ENCODE assay signal across 8 cellular contexts in the genomic region with DNA sequence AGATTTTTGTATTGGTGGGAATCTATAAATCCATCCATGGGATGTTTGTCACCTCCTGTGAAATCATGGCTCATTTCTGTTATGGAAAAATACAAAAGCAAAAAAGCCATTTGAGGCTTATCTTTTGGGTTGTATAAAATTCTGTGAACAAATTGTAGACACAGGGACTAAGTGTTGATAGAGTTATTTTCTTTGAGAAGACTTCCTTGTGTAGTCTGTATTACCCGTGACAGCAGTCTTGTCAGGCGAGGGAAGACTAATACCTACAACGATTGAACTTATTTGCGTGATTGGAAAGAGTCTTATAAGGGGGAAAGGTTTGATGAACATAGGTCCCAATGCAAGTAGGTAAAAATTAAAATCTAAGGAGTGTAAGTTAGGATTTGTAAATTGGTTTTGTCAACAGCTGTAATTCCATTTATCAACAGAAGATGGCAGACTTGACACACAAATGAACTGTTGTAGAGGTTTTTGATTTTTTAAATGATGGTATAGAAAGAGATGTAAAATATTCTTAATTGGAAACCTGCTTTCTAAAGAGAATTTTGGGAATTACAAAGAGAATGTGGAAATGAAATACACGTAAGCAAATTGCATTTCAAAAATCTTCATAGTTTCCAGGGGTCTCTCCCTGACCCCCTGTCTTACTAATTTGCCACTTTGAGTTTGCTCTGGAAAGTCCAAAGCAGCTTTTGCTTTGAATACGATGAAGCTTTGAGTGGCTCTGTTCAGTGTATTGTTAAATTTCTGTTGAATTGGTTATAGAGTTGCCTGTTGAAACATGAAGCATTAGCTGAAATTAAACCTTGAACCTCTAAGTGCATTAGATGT. TPM values are rescaled to one million over a fixed set of nuclear protein-coding genes. Genes with fewer than 3 reads are reported as not detected.
DNase-seq lines count a peak whose midpoint lies in the region; ATAC-seq and TF ChIP-seq lines count a peak whose summit lies in the region.

No MANE protein-coding gene starts in this region.

- H3K27ac ChIP-seq in smooth muscle cell (ENCODE audit: low read depth) = no peak overlapping the region

- H3K79me2 ChIP-seq in smooth muscle cell (ENCODE audit: low read depth) = no peaks in the 10 kb centered on the region

- peaks cover 10% of the 10 kb centered on the region for H4K20me1 ChIP-seq in smooth muscle cell (ENCODE audit: low read depth)

- in situ Hi-C loops in SK-MEL-5 (cut with HindIII; ENCODE audit: low pct_unique_long_range_greater_than_20kb, low sequenced_read_pairs) = no loop called here

- no peaks in the 10 kb centered on the region for H3F3A ChIP-seq in smooth muscle cell (ENCODE audit: low read depth)

- 57% methylated on average over 6 of the region's 6 CpGs for WGBS in smooth muscle cell (ENCODE audit: low lambda C conversion rate)

- no peak overlapping the region for H3K9ac ChIP-seq in smooth muscle cell (ENCODE audit: low read depth)

- DNase-seq in AG09309 (ENCODE audit: low read depth) = no peak
- peak; percentile 50 for DNase-seq in SK-MEL-5 (ENCODE audit: low read depth, low spot score)
- peak; percentile 27 for DNase-seq in foreskin melanocyte
- DNase-seq in smooth muscle cell (lab: John Stamatoyannopoulos, UW; ENCODE audit: unreplicated experiment) = no peak
- DNase-seq in NCI-H345 (lab: John Stamatoyannopoulos, UW) = no peak

- H3K4me2 ChIP-seq in smooth muscle cell = no peak overlapping the region

- TF ChIP-seq CTCF in AG09309 (IDR thresholded peaks at IDR 0.05; ENCODE audit: control insufficient read depth, insufficient read depth, low read depth, low read length, missing control alignments) = peak; percentile 50
- peak; percentile 70 for TF ChIP-seq CTCF in smooth muscle cell (IDR thresholded peaks at IDR 0.05; ENCODE audit: borderline replicate concordance, insufficient read depth, poor library complexity, severe bottlenecking)

- no peaks in the 10 kb centered on the region for H3K4me1 ChIP-seq in smooth muscle cell (ENCODE audit: low read depth)

- H3K27me3 ChIP-seq in smooth muscle cell (ENCODE audit: low read depth) = no peaks in the 10 kb centered on the region

- H3K9me3 ChIP-seq in smooth muscle cell (replicated peaks; ENCODE audit: low read depth) = no peaks in the 10 kb centered on the region

- H3K36me3 ChIP-seq in smooth muscle cell (ENCODE audit: low read depth) = no peaks in the 10 kb centered on the region

- H3K4me3 ChIP-seq in AG09309 (ENCODE audit: control insufficient read depth, low read depth, low read length) (no peak overlapping the region), smooth muscle cell (no peak overlapping the region)

- ATAC-seq in GM18511 (IDR thresholded peaks at IDR 0.05; ENCODE audit: unreplicated experiment) (peak; percentile 51), GM18873 (IDR thresholded peaks at IDR 0.05; ENCODE audit: low FRiP score, unreplicated experiment) (no peak), HG02759 (IDR thresholded peaks at IDR 0.05; ENCODE audit: unreplicated experiment) (no peak)

- no peak overlapping the region for H2AFZ ChIP-seq in smooth muscle cell (ENCODE audit: low read depth)

RNA-seq across cellular contexts. Expression of gene SLC25A26, which starts 33.2 kb away (rescaled TPM):
- 26.5 and 32.7 TPM in 2 replicates for total RNA-seq in SK-MEL-5 (2014; rRNA removed; shearing (Covaris generic))
- polyA plus RNA-seq in SK-MEL-5 (2015; cell fraction: cytosol; rRNA removed) = 21.5 and 22.0 TPM in 2 replicates
- 17.2 and 18.7 TPM in 2 replicates for polyA plus RNA-seq in SK-MEL-5 (2015; cell fraction: nucleus; rRNA removed)
- 8.9 and 9.3 TPM in 2 replicates for total RNA-seq in smooth muscle cell
- polyA plus RNA-seq in smooth muscle cell = 14.5 and 18.9 TPM in 2 replicates

Comparison
In these comparisons a context has a peak if more than half of its experiments do, and no peak if none do; other contexts are left out.
1. DNase-seq: peak in SK-MEL-5 (single experiment) and foreskin melanocyte (single experiment); none in AG09309 (single experiment), smooth muscle cell (single experiment) and NCI-H345 (single experiment).